Comparison of ENCODE assay signal across 18 cellular contexts in the genomic region with DNA sequence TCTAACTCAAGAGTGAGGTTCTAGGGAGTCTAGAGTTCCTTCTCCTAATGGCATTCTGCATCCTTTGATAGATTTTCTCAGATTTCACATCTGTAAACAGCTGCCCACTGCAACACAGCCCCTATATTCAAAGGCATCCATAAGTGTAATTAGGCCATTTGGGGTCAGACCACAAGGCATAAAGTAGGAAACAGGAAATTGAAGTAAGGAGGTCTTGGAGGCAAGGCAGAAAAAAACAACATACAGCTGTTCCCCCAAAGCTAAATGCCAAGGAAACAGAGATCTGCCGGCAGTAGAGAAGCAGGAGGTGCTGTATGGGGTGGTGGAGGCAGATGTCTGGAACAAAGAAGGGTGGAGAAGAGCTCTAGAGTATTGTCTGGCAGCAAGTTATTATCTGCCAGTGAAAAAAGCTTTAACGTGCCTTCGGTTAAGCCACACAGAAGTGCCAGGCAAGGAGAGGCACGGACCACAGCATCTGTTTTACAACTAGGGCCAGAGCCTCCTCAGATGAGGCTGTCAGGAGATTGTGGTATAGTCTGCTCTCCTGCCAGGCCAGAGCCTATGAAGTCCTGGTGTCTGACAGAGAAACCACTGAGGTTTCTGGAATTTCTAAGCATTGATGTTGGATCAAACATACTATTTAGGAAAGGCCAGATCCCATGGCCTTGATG.
DNase-seq lines count a peak whose midpoint lies in the region; TF ChIP-seq lines count a peak whose summit lies in the region.
"Had no signal": no experiment of that assay in that cellular context is flagged by ENCODE, and none has a peak within 500 bp of the region (broad histone marks: within the 10 kb centered on the region; RNA-seq: fewer than 3 reads in every experiment).

No MANE protein-coding gene starts in this region.

- H3K4me3 ChIP-seq in A673 (ENCODE audit: low read depth, low read length, poor library complexity, severe bottlenecking) (no peak overlapping the region), mucosa of rectum (ENCODE audit: low read length in 2 of 2) (no peak overlapping the region)

- POLR2A ChIA-PET in A673 (lab: Charles Lee; ENCODE audit: low non-redundant PET), result no interaction called here

- H3K36me3 ChIP-seq in A673 (ENCODE audit: insufficient read depth, low read length, poor library complexity, severe bottlenecking) (peaks cover 9% of the 10 kb centered on the region), mucosa of rectum (ENCODE audit: control insufficient read depth in 2 of 2, insufficient read depth in 2 of 2, low read length in 2 of 2) (peaks cover 2 to 6% of the 10 kb centered on the region in 2 donors)

- intact Hi-C loops in A673 (cut with micrococcal nuclease; ENCODE audit: unreplicated experiment), result loop anchor here (2.0 kb wide), 1 partner anchor 45 kb away; no protein-coding TSS in a partner anchor

- peak overlapping the region; percentile 20 to 38 for H3K9ac ChIP-seq in mucosa of rectum (ENCODE audit: low read depth in 1 of 2, low read length in 2 of 2)

- no peak for TF ChIP-seq CTCF in A673 (conservative IDR thresholded peaks at IDR 0.05; ENCODE audit: low read depth, low read length)

- DNase-seq in A673 (ENCODE audit: low spot score) (no peak), EH (ENCODE audit: low read depth) (peak; percentile 26), NCI-H82 treated with DMSO at 0.1 percent for 48 hours (lab: John Stamatoyannopoulos, UW; ENCODE audit: unreplicated experiment) (no peak), RPMI8226 (no peak), HCEC 1CT (no peak)
- no peak for DNase-seq in activated CD4-positive, CD25-positive, alpha-beta regulatory T cell treated with anti-CD3 and anti-CD28 coated beads, Interleukin-2, amount 50 U/mL, for 72 hours
- DNase-seq: activated CD8-positive, alpha-beta memory T cell treated with anti-CD3 and anti-CD28 coated beads for 24 hours; activated naive CD4-positive, alpha-beta T cell treated with anti-CD3 and anti-CD28 coated beads for 36 hours; foreskin melanocyte; kidney glomerular epithelial cell; NCI-H1417; stimulated activated CD4-positive, alpha-beta T cell treated with anti-CD3 and anti-CD28 coated beads, Interleukin-12 subunit alpha, Interleukin-12 subunit beta, amount 100 ng/mL, for 4 hours; T1000 had no signal

- H3K9me3 ChIP-seq in A673 (ENCODE audit: low read depth, low read length, poor library complexity, severe bottlenecking) (no peaks in the 10 kb centered on the region), mucosa of rectum (ENCODE audit: control insufficient read depth in 2 of 2, low read length in 2 of 2) (no peaks in the 10 kb centered on the region)
- H3K9me3 ChIP-seq: neutrophil had no signal

- H3K27ac ChIP-seq in A673 (ENCODE audit: low read depth, low read length, poor library complexity, severe bottlenecking) (peak overlapping the region; percentile 0), cingulate gyrus (ENCODE audit: low read depth, low read length) (peak overlapping the region; percentile 13), mucosa of rectum (ENCODE audit: low read depth in 2 of 2, low read length in 2 of 2) (peak overlapping the region; percentile 82 to 88)
- H3K27ac ChIP-seq: C4-2B, neutrophil, RWPE1 had no signal

- CTCF ChIA-PET in A673 (lab: Charles Lee), result interaction anchor here (0.5 to 1.8 kb wide), 3 partner anchors 8 to 178 kb away, joined by 3 to 5 read pairs (median 4); no protein-coding TSS in a partner anchor

- no TSS peak for BruUV-seq in A673 (replicated peaks; lab: Mats Ljungman, UMichigan)

- H3K4me1 ChIP-seq in A673 (ENCODE audit: insufficient read depth, low read length, poor library complexity, severe bottlenecking) (peaks cover 62% of the 10 kb centered on the region), mucosa of rectum (ENCODE audit: control insufficient read depth in 2 of 2, insufficient read depth in 2 of 2, low read length in 2 of 2) (peaks cover 11 to 25% of the 10 kb centered on the region in 2 donors)

- H3K27me3 ChIP-seq in A673 (replicated peaks; ENCODE audit: insufficient read depth, low read depth, low read length, poor library complexity) (no peaks in the 10 kb centered on the region), mucosa of rectum (ENCODE audit: control insufficient read depth in 2 of 2, insufficient read depth in 2 of 2, low read length in 2 of 2) (no peaks in the 10 kb centered on the region)
- H3K27me3 ChIP-seq: neutrophil had no signal

Comparison
In these comparisons a context has a peak if more than half of its experiments do, and no peak if none do; other contexts are left out.
1. H3K27ac ChIP-seq: peak in every context shown above with its lines; median percentile 85 in mucosa of rectum; 13 in cingulate gyrus; 0 in A673.